ENCODE assay signal across 14 cellular contexts in genomic region chr3:138397983-138398382, GRCh38. TPM values are rescaled to one million over a fixed set of nuclear protein-coding genes. Genes with fewer than 3 reads are reported as not detected.
DNase-seq lines count a peak whose midpoint lies in the region; ATAC-seq and TF ChIP-seq lines count a peak whose summit lies in the region.
"Had no signal": no experiment of that assay in that cellular context is flagged by ENCODE, and none has a peak within 500 bp of the region (broad histone marks: within the 10 kb centered on the region; RNA-seq: fewer than 3 reads in every experiment).

No MANE protein-coding gene starts in this region.

- no peaks in the 10 kb centered on the region for H3K9me3 ChIP-seq in OCI-LY7 (ENCODE audit: low read length)
- H3K9me3 ChIP-seq: pancreas had no signal

- no TSS peak for BruUV-seq in OCI-LY7 (replicated peaks; lab: Mats Ljungman, UMichigan)

- no peaks in the 10 kb centered on the region for H3K36me3 ChIP-seq in OCI-LY7 (ENCODE audit: insufficient read depth, low read length)
- H3K36me3 ChIP-seq: pancreas had no signal

- H3K4me3 ChIP-seq in OCI-LY7 (ENCODE audit: low read depth, low read length, poor library complexity, severe bottlenecking) (no peak overlapping the region), dorsolateral prefrontal cortex (no peak overlapping the region)
- H3K4me3 ChIP-seq: pancreas had no signal

- H2AFZ ChIP-seq in OCI-LY7 (ENCODE audit: low read length): no peak overlapping the region

- no peak overlapping the region for H3K4me3 Mint-ChIP-seq in activated naive CD4-positive, alpha-beta T cell treated with anti-CD3 and anti-CD28 coated beads for 36 hours
- H3K4me3 Mint-ChIP-seq: T-helper 1 cell treated with Interleukin-12 subunit alpha and Interleukin-12 subunit beta and Interleukin-4 antibody, amounts not matched to agents 30 μg/mL and 1 μg/mL, for 36 hours had no signal

- peaks cover 3% of the 10 kb centered on the region for H3K27me3 Mint-ChIP-seq in activated naive CD4-positive, alpha-beta T cell treated with anti-CD3 and anti-CD28 coated beads for 36 hours (ENCODE audit: low read depth)

- H3K79me2 ChIP-seq in OCI-LY7 (ENCODE audit: insufficient read depth, low read depth, low read length): no peaks in the 10 kb centered on the region

- no peaks in the 10 kb centered on the region for H3K27me3 ChIP-seq in dorsolateral prefrontal cortex
- H3K27me3 ChIP-seq: pancreas had no signal

- no peak overlapping the region for H3K27ac Mint-ChIP-seq in activated naive CD4-positive, alpha-beta T cell treated with anti-CD3 and anti-CD28 coated beads for 36 hours
- H3K27ac Mint-ChIP-seq: T-helper 1 cell treated with Interleukin-12 subunit alpha and Interleukin-12 subunit beta and Interleukin-4 antibody, amounts not matched to agents 30 μg/mL and 1 μg/mL, for 36 hours had no signal

- no peaks in the 10 kb centered on the region for H4K20me1 ChIP-seq in OCI-LY7 (ENCODE audit: insufficient read depth, low read length)

- H3K27ac ChIP-seq in OCI-LY7 (ENCODE audit: low read depth, low read length, poor library complexity, severe bottlenecking) (no peak overlapping the region), dorsolateral prefrontal cortex (peak overlapping the region in 7 of 59 donors; percentile 1 to 70 (median 22))
- H3K27ac ChIP-seq: pancreas had no signal

- no peaks in the 10 kb centered on the region for H3K9me3 Mint-ChIP-seq in activated naive CD4-positive, alpha-beta T cell treated with anti-CD3 and anti-CD28 coated beads for 36 hours
- H3K9me3 Mint-ChIP-seq: T-helper 1 cell treated with Interleukin-12 subunit alpha and Interleukin-12 subunit beta and Interleukin-4 antibody, amounts not matched to agents 30 μg/mL and 1 μg/mL, for 36 hours had no signal

- intact Hi-C loops in activated naive CD4-positive, alpha-beta T cell treated with anti-CD3 and anti-CD28 coated beads for 36 hours (cut with micrococcal nuclease): loop anchor here (1.0 to 2.0 kb wide), 2 partner anchors 67 to 218 kb away; no protein-coding TSS in a partner anchor
- intact Hi-C loops in OCI-LY7 (cut with micrococcal nuclease; ENCODE audit: unreplicated experiment): no loop called here
- intact Hi-C loops in dorsolateral prefrontal cortex (cut with DNase I): loop anchor here (5.0 kb wide), 3 partner anchors 46 to 66 kb away; partner anchors contain the start of gene MRAS (in 1 of the 2)
- intact Hi-C loops in posterior vena cava (cut with DNase I): loop anchor here in 1 of 2 donors (10.0 kb wide), 1 partner anchor 63 kb away; no protein-coding TSS in a partner anchor

- POLR2A ChIA-PET in OCI-LY7 (lab: Charles Lee): no interaction called here

- CTCF ChIA-PET in activated naive CD4-positive, alpha-beta T cell treated with anti-CD3 and anti-CD28 coated beads for 36 hours (lab: Charles Lee): interaction anchor here (1.0 to 3.0 kb wide), 2 partner anchors 20 to 217 kb away, joined by 5 to 9 read pairs; no protein-coding TSS in a partner anchor
- CTCF ChIA-PET in OCI-LY7 (lab: Charles Lee; ENCODE audit: unreplicated experiment): no interaction called here

- no peaks in the 10 kb centered on the region for H3K4me1 Mint-ChIP-seq in activated naive CD4-positive, alpha-beta T cell treated with anti-CD3 and anti-CD28 coated beads for 36 hours (ENCODE audit: low read depth)

- peak; percentile 9 for DNase-seq in activated naive CD4-positive, alpha-beta T cell treated with anti-CD3 and anti-CD28 coated beads for 36 hours
- no peak for DNase-seq in activated naive CD4-positive, alpha-beta T cell treated with Interleukin-2 at 50 U/mL for 16 hours
- DNase-seq in OCI-LY7 (ENCODE audit: low spot score): no peak
- DNase-seq in dorsolateral prefrontal cortex: peak in 1 of 10 donors; percentile 59
- peak; percentile 57 for DNase-seq in posterior vena cava (ENCODE audit: low spot score)
- DNase-seq in medulla oblongata (ENCODE audit: extremely low spot score): no peak
- no peak for DNase-seq in SKM-1 treated with dmso at 0.1 percent for 144 hours (lab: John Stamatoyannopoulos, UW; ENCODE audit: unreplicated experiment)
- DNase-seq: activated CD4-positive, alpha-beta T cell treated with anti-CD3 and anti-CD28 coated beads for 1 hour; activated T-cell treated with anti-CD3 and anti-CD28 coated beads, Interleukin-2, amount 50 U/mL, for 1 hour; NCI-H1092; NCI-H2227 treated with DMSO at 0.1 percent for 48 hours; pancreas had no signal

- peaks cover 5% of the 10 kb centered on the region for H3K4me1 ChIP-seq in OCI-LY7 (ENCODE audit: insufficient read depth, low read length, poor library complexity, severe bottlenecking)

- no peaks in the 10 kb centered on the region for H3K36me3 Mint-ChIP-seq in activated naive CD4-positive, alpha-beta T cell treated with anti-CD3 and anti-CD28 coated beads for 36 hours (ENCODE audit: low read depth)

- ATAC-seq in HG02610 (IDR thresholded peaks at IDR 0.05; ENCODE audit: unreplicated experiment): no peak

- H3K9me2 ChIP-seq in OCI-LY7 (ENCODE audit: insufficient read depth, low read length): no peaks in the 10 kb centered on the region

- H3K4me2 ChIP-seq in OCI-LY7 (ENCODE audit: low read length): no peak overlapping the region

- TF ChIP-seq CTCF in OCI-LY7 (conservative IDR thresholded peaks at IDR 0.05; ENCODE audit: low read length) (peak; percentile 29; the same call in 1 of the 2 replicates), dorsolateral prefrontal cortex (IDR thresholded peaks at IDR 0.05 in 54 of 56, conservative IDR thresholded peaks at IDR 0.05 in 2 of 56; ENCODE audit: low read depth in 1 of 56, partially characterized antibody in 56 of 56) (peak in 52 of 56 donors; percentile 18 to 72 (median 48))

RNA-seq across cellular contexts. Expression of gene ESYT3, which starts 36.4 kb away (rescaled TPM):
- 1 to 10 TPM in 1 of 2 experiments, under 1 TPM in 1; 0.96 to 1.1 TPM for total RNA-seq in activated naive CD4-positive, alpha-beta T cell treated with anti-CD3 and anti-CD28 coated beads for 36 hours
- not detected in 2 replicates for total RNA-seq in OCI-LY7 (2014; rRNA removed; shearing (Covaris generic))
- not detected in 2 replicates for total RNA-seq in OCI-LY7 (2022)
- 10 to 100 TPM in 119 of 120 experiments, 1 to 10 TPM in 1; 9.6 to 48.4 (median 21.3) TPM for total RNA-seq in dorsolateral prefrontal cortex
- total RNA-seq in posterior vena cava: under 1 TPM; 0.37 to 0.43 TPM

RNA-seq across cellular contexts. Expression of gene MRAS, which starts 49.6 kb away (rescaled TPM):
- under 1 TPM; 0.52 to 0.62 TPM for total RNA-seq in activated naive CD4-positive, alpha-beta T cell treated with anti-CD3 and anti-CD28 coated beads for 36 hours
- not detected in 2 replicates for total RNA-seq in OCI-LY7 (2014; rRNA removed; shearing (Covaris generic))
- total RNA-seq in OCI-LY7 (2022): not detected in 2 replicates
- total RNA-seq in dorsolateral prefrontal cortex: 100 to 1,000 TPM in 118 of 120 experiments, 10 to 100 TPM in 2; 92.4 to 559 (median 198) TPM
- 100 to 1,000 TPM in 1 of 2 donors, 10 to 100 TPM in 1; 81.5 to 102 TPM for total RNA-seq in posterior vena cava

Comparison
In these comparisons a context has a peak if more than half of its experiments do, and no peak if none do; other contexts are left out.
1. DNase-seq: peak in activated naive CD4-positive, alpha-beta T cell treated with anti-CD3 and anti-CD28 coated beads for 36 hours (single experiment) and posterior vena cava (single experiment); none in activated naive CD4-positive, alpha-beta T cell treated with Interleukin-2 at 50 U/mL for 16 hours (single experiment), OCI-LY7 (single experiment), medulla oblongata (single experiment) and SKM-1 treated with dmso at 0.1 percent for 144 hours (single experiment).
2. RNA of gene ESYT3, which starts 36.4 kb away (total RNA-seq): 9.6 to 48.4 TPM in dorsolateral prefrontal cortex; 0.96 to 1.1 TPM in activated naive CD4-positive, alpha-beta T cell treated with anti-CD3 and anti-CD28 coated beads for 36 hours, 0.37 to 0.43 TPM in posterior vena cava and not detected in OCI-LY7; every median in the first group is over 4 times any median in the second.
3. RNA of gene MRAS, which starts 49.6 kb away (total RNA-seq): 92.4 to 559 TPM in dorsolateral prefrontal cortex and 81.5 to 102 TPM in posterior vena cava; 0.52 to 0.62 TPM in activated naive CD4-positive, alpha-beta T cell treated with anti-CD3 and anti-CD28 coated beads for 36 hours and not detected in OCI-LY7; every median in the first group is over 10 times any median in the second.